In genomic region chr13:95603887-95604533, GRCh38 we compare ENCODE assay signal across 1 cellular context.
TF ChIP-seq lines count a peak whose summit lies in the region.

No MANE protein-coding gene starts in this region.

TF ChIP-seq in HepG2, 621 proteins besides CTCF, POLR2A, EP300 and RAD21 (continued from another document and continues in another):
- TF ChIP-seq ZBTB37 (CRISPR knock-in tag; IDR thresholded peaks at IDR 0.05) (no peak), RFX3 (CRISPR knock-in tag; IDR thresholded peaks at IDR 0.05) (no peak), RFXAP (CRISPR knock-in tag; IDR thresholded peaks at IDR 0.05; ENCODE audit: borderline replicate concordance) (no peak), ZSCAN29 (CRISPR knock-in tag; conservative IDR thresholded peaks at IDR 0.05) (no peak), SOX13 (IDR thresholded peaks at IDR 0.05) (no peak), SOX13 (CRISPR knock-in tag; conservative IDR thresholded peaks at IDR 0.05 in 1 of 2, IDR thresholded peaks at IDR 0.05 in 1 of 2) (peak in 1 of 2 experiments; percentile 72; a peak in 2 of 4 replicates), ZMYM4 (CRISPR knock-in tag; IDR thresholded peaks at IDR 0.05) (peak; percentile 59; the same call in 1 of the 2 replicates), TCF7L2 (IDR thresholded peaks at IDR 0.05; ENCODE audit: low read depth, low read length) (no peak), ARNT2 (CRISPR knock-in tag; IDR thresholded peaks at IDR 0.05; ENCODE audit: low read depth) (no peak), ZNF44 (CRISPR knock-in tag; IDR thresholded peaks at IDR 0.05) (no peak), CBX2 (IDR thresholded peaks at IDR 0.05; ENCODE audit: low read depth, low read length) (no peak), CBX2 (CRISPR knock-in tag; IDR thresholded peaks at IDR 0.05; ENCODE audit: low read depth) (no peak), MED8 (CRISPR knock-in tag; IDR thresholded peaks at IDR 0.05; ENCODE audit: insufficient replicate concordance) (no peak), ARNTL (CRISPR knock-in tag; IDR thresholded peaks at IDR 0.05) (no peak), MAF1 (CRISPR knock-in tag; IDR thresholded peaks at IDR 0.05; ENCODE audit: borderline replicate concordance) (no peak), HNRNPH1 (optimal IDR thresholded peaks at IDR 0.05; ENCODE audit: low read depth, low read length) (no peak), TBX2 (CRISPR knock-in tag; IDR thresholded peaks at IDR 0.05; ENCODE audit: borderline replicate concordance) (0 out of 2 replicates have a peak, but pooled peaks have one; percentile 32), AFF4 (CRISPR knock-in tag; IDR thresholded peaks at IDR 0.05) (no peak), NR2C2 (CRISPR knock-in tag; IDR thresholded peaks at IDR 0.05; ENCODE audit: borderline replicate concordance) (no peak), MTA1 (CRISPR knock-in tag; IDR thresholded peaks at IDR 0.05; ENCODE audit: borderline replicate concordance) (0 out of 2 replicates have a peak, but pooled peaks have one; percentile 10), HNF1B (CRISPR knock-in tag; IDR thresholded peaks at IDR 0.05) (peak; percentile 55; the same call in 1 of the 2 replicates), DDIT3 (CRISPR knock-in tag; IDR thresholded peaks at IDR 0.05) (no peak), BATF2 (CRISPR knock-in tag; IDR thresholded peaks at IDR 0.05) (no peak), ZNF570 (CRISPR knock-in tag; IDR thresholded peaks at IDR 0.05; ENCODE audit: borderline replicate concordance) (no peak), RXRB (CRISPR knock-in tag; IDR thresholded peaks at IDR 0.05; ENCODE audit: borderline replicate concordance) (peak; percentile 28; the same call in 1 of the 2 replicates), FOXP4 (CRISPR knock-in tag; IDR thresholded peaks at IDR 0.05) (0 out of 2 replicates have a peak, but pooled peaks have one; percentile 17), ZBTB33 (CRISPR knock-in tag; IDR thresholded peaks at IDR 0.05) (peak; percentile 82), ZFP91 (CRISPR knock-in tag; IDR thresholded peaks at IDR 0.05; ENCODE audit: borderline replicate concordance) (peak; percentile 56; the same call in 1 of the 2 replicates), HOMEZ (CRISPR knock-in tag; IDR thresholded peaks at IDR 0.05; ENCODE audit: low read depth) (peak; percentile 83), ZNF383 (CRISPR knock-in tag; IDR thresholded peaks at IDR 0.05; ENCODE audit: borderline replicate concordance) (no peak), ZNF766 (CRISPR knock-in tag; IDR thresholded peaks at IDR 0.05; ENCODE audit: borderline replicate concordance) (no peak; the same call in 1 of the 2 replicates), FOXK2 (IDR thresholded peaks at IDR 0.05) (no peak), FOXA3 (CRISPR knock-in tag; IDR thresholded peaks at IDR 0.05) (peak; percentile 53; the same call in 1 of the 2 replicates), ZNF574 (CRISPR knock-in tag; IDR thresholded peaks at IDR 0.05) (no peak), HDAC1 (CRISPR knock-in tag; IDR thresholded peaks at IDR 0.05) (0 out of 2 replicates have a peak, but pooled peaks have one; percentile 36), ZNF501 (CRISPR knock-in tag; IDR thresholded peaks at IDR 0.05) (0 out of 2 replicates have a peak, but pooled peaks have one; percentile 30), SOX5 (CRISPR knock-in tag; IDR thresholded peaks at IDR 0.05; ENCODE audit: borderline replicate concordance) (peak; percentile 58; the same call in 1 of the 2 replicates), SALL1 (CRISPR knock-in tag; IDR thresholded peaks at IDR 0.05) (peak; percentile 61; the same call in 1 of the 2 replicates), POLR2AphosphoS2 (IDR thresholded peaks at IDR 0.05; ENCODE audit: low read depth, low read length) (no peak), ZNF788 (CRISPR knock-in tag; IDR thresholded peaks at IDR 0.05; ENCODE audit: borderline replicate concordance) (peak; percentile 42; the same call in 1 of the 2 replicates), ZNF326 (CRISPR knock-in tag; IDR thresholded peaks at IDR 0.05; ENCODE audit: borderline replicate concordance) (no peak), SIN3A (IDR thresholded peaks at IDR 0.05; ENCODE audit: borderline replicate concordance, low read depth, low read length) (no peak)
